In the genomic region with DNA sequence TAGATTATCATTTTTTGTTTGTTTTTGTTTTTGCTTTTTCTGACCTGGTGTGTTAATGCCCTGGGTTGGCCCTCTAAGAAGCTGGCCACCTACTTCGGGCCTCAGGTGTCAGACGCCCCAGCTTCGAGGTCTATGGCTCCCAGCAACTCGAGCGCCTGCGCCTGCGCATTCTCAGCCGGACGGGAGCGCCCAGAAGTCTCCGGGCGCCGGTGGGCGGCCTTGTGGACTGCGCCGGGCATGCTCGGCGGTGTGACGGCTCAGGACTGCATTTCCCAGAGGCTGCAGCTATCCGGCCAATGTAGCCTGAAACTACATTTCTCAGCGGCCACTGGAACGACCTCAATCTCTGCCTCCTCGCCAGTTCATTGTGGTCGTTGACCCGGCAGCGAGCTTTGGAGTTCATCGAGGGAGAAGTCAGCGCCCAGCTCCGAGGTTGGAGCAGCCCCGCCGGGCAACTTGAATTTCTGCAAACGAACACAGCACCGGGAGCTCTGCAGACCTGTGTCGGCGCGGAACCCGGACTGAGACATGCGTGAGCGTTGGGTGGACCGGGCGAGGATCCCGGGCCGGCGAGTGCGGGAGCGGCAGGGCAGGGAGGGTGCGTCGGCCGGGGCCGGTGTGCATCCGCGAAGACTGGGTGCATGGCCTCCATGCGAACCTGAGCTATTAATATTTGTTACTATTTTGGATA, we compare ENCODE assay signal across 8 cellular contexts.
DNase-seq lines count a peak whose midpoint lies in the region; ATAC-seq lines count a peak whose summit lies in the region.

A gene (plus strand): TSS at position 219 of the 691 bp plus-strand sequence. CDS start 3,045 bp downstream, outside the sequence.

- ATAC-seq in GM18867 (IDR thresholded peaks at IDR 0.05; ENCODE audit: unreplicated experiment) (peak; percentile 97), HG03103 (IDR thresholded peaks at IDR 0.05; ENCODE audit: low read depth, unreplicated experiment) (peak; percentile 94)
- ATAC-seq in effector memory CD8-positive, alpha-beta T cell (replicated peaks), result peak; percentile 98

- peak within 1 kb of the TSS; percentile 87 to 98 for H3K4me3 Mint-ChIP-seq in effector memory CD8-positive, alpha-beta T cell

- 0 out of 2 replicates have a peak, but pooled peaks cover 4% of the 10 kb centered on the region for H3K27me3 ChIP-seq in ACC112 (ENCODE audit: insufficient read depth, low read length)

- DNase-seq in NCI-H526 (lab: John Stamatoyannopoulos, UW) (peak; percentile 85 to 98), medulla oblongata (ENCODE audit: extremely low spot score) (peak; percentile 93)
- peak; percentile 91 for DNase-seq in activated CD8-positive, alpha-beta memory T cell treated with anti-CD3 and anti-CD28 coated beads for 24 hours
- DNase-seq in effector memory CD8-positive, alpha-beta T cell, result peak; percentile 60 to 69 (median 64)
- DNase-seq in stimulated activated CD4-positive, alpha-beta T cell treated with anti-CD3 and anti-CD28 coated beads, TNF-alpha, amount 100 ng/mL, for 48 hours (ENCODE audit: low read depth in 3 of 3), result peak; percentile 65 to 78 (median 70)

- no peak within 1 kb of the TSS for H3K27ac ChIP-seq in ACC112 (ENCODE audit: low read depth, low read length)

- H2AFZ ChIP-seq in ACC112 (ENCODE audit: low read length, unreplicated experiment), result peak within 1 kb of the TSS; percentile 99

- peak within 1 kb of the TSS; percentile 27 to 77 for H3K27ac Mint-ChIP-seq in effector memory CD8-positive, alpha-beta T cell

- H3K27me3 Mint-ChIP-seq in effector memory CD8-positive, alpha-beta T cell, result no peaks in the 10 kb centered on the region

- H3K4me3 ChIP-seq in ACC112 (ENCODE audit: low read depth, low read length), result peak within 1 kb of the TSS; percentile 79

- H3K4me1 ChIP-seq in ACC112 (ENCODE audit: control insufficient read depth, insufficient read depth, low read length, unreplicated experiment), result peaks cover 2% of the 10 kb centered on the region

- H3K79me2 ChIP-seq in ACC112 (ENCODE audit: control insufficient read depth, insufficient read depth, low read length, unreplicated experiment), result no peaks in the 10 kb centered on the region

- no peaks in the 10 kb centered on the region for H3K36me3 ChIP-seq in ACC112 (ENCODE audit: insufficient read depth, low read length)

- H3K9me3 Mint-ChIP-seq in effector memory CD8-positive, alpha-beta T cell, result no peaks in the 10 kb centered on the region

- H3K4me1 Mint-ChIP-seq in effector memory CD8-positive, alpha-beta T cell (ENCODE audit: low read depth in 2 of 2), result peaks cover 12 to 14% of the 10 kb centered on the region in 2 donors

- peaks cover 9% of the 10 kb centered on the region for H3K36me3 Mint-ChIP-seq in effector memory CD8-positive, alpha-beta T cell (ENCODE audit: insufficient read depth)
